ENCODE assay signal across 8 cellular contexts in genomic region chr9:114501786-114502682, GRCh38. TPM values are rescaled to one million over a fixed set of nuclear protein-coding genes. Genes with fewer than 3 reads are reported as not detected.
DNase-seq lines count a peak whose midpoint lies in the region; ATAC-seq and TF ChIP-seq lines count a peak whose summit lies in the region.

No MANE protein-coding gene starts in this region.

- H3K4me1 Mint-ChIP-seq in HFFc6 (ENCODE audit: low read depth) = peaks cover 33% of the 10 kb centered on the region

- peak overlapping the region; percentile 74; the same call in 1 of the 2 replicates for H3K27ac Mint-ChIP-seq in HFFc6

- H3K36me3 Mint-ChIP-seq in HFFc6 (ENCODE audit: low read depth) = no peaks in the 10 kb centered on the region

- peaks cover 0 to 6% of the 10 kb centered on the region in 2 donors for H3K4me1 ChIP-seq in gastrocnemius medialis
- peaks cover 0 to 23% (median 15%) of the 10 kb centered on the region in 4 donors for H3K4me1 ChIP-seq in tibial artery

- CTCF ChIA-PET in AG04450 (lab: Charles Lee) = interaction anchor here (0.9 to 3.9 kb wide), 4 partner anchors 14 to 151 kb away, joined by 3 to 14 read pairs (median 8); no protein-coding TSS in a partner anchor

- peaks cover 10% of the 10 kb centered on the region for H3K27me3 Mint-ChIP-seq in HFFc6 (ENCODE audit: insufficient read depth)

- in situ Hi-C loops in gastrocnemius medialis (cut with MboI; ENCODE audit: low sequenced_read_pairs in 4 of 4) = no loop called here

- H3K36me3 ChIP-seq in gastrocnemius medialis (no peaks in the 10 kb centered on the region), tibial artery (no peaks in the 10 kb centered on the region)

- TF ChIP-seq CTCF in AG04450 (IDR thresholded peaks at IDR 0.05; ENCODE audit: low read depth, low read length) (no peak), HFFc6 (IDR thresholded peaks at IDR 0.05) (no peak), gastrocnemius medialis (IDR thresholded peaks at IDR 0.05 in 4 of 5, conservative IDR thresholded peaks at IDR 0.05 in 1 of 5) (no peak), tibial artery (IDR thresholded peaks at IDR 0.05) (no peak)

- no peak for ATAC-seq in gastrocnemius medialis

- intact Hi-C loops in gastrocnemius medialis (cut with DNase I; ENCODE audit: low total_unique reads) (no loop called here), tibial artery (cut with DNase I; ENCODE audit: low total_unique reads) (loop anchor here (10.0 kb wide), 1 partner anchor 97 kb away; no protein-coding TSS in a partner anchor)

- no peaks in the 10 kb centered on the region; the same call in 1 of the 2 replicates for H3K9me3 ChIP-seq in AG04450 (ENCODE audit: control insufficient read depth, insufficient read depth, low read length)
- no peaks in the 10 kb centered on the region for H3K9me3 ChIP-seq in gastrocnemius medialis
- H3K9me3 ChIP-seq in tibial artery = no peaks in the 10 kb centered on the region

- DNase-seq in AG04450 (ENCODE audit: low read depth, low spot score) (no peak), HFFc6 (peak; percentile 79), amniotic epithelial cell (ENCODE audit: low read depth) (peak; percentile 49), left kidney (ENCODE audit: low read depth, low spot score) (peak; percentile 45), gastrocnemius medialis (no peak), germinal center (ENCODE audit: low spot score) (no peak), tibial artery (no peak), GDM1 (lab: John Stamatoyannopoulos, UW) (no peak)

- H3K27me3 ChIP-seq in AG04450 (ENCODE audit: control insufficient read depth, insufficient read depth, low read length) (peaks cover 12% of the 10 kb centered on the region), gastrocnemius medialis (peaks cover 38 to 42% (median 40%) of the 10 kb centered on the region in 3 donors), tibial artery (peaks cover 0 to 67% of the 10 kb centered on the region in 2 donors)

- H3K4me3 Mint-ChIP-seq in HFFc6 = peak overlapping the region; percentile 26

- H3K27ac ChIP-seq in AG04450 (ENCODE audit: low read depth, low read length) = peak overlapping the region; percentile 52
- H3K27ac ChIP-seq in gastrocnemius medialis = no peak overlapping the region
- H3K27ac ChIP-seq in tibial artery = no peak overlapping the region

- POLR2A ChIA-PET in AG04450 (lab: Yijun Ruan, JAX) = interaction anchor here (0.6 to 5.1 kb wide), 2 partner anchors 50 to 86 kb away, joined by 3 to 36 read pairs; partner anchors contain the start of gene ATP6V1G1

- H3K4me3 ChIP-seq in AG04450 (ENCODE audit: low read depth, low read length) = no peak overlapping the region
- H3K4me3 ChIP-seq in gastrocnemius medialis = no peak overlapping the region
- no peak overlapping the region for H3K4me3 ChIP-seq in tibial artery

- no peak for TF ChIP-seq POLR2A in gastrocnemius medialis (IDR thresholded peaks at IDR 0.05)

- no peaks in the 10 kb centered on the region for H3K9me3 Mint-ChIP-seq in HFFc6

RNA-seq across cellular contexts. Expression of gene WHRN, which starts 3.2 kb away (rescaled TPM):
- 1.1 and 1.2 TPM in 2 replicates for polyA plus RNA-seq in AG04450 (2011; rRNA removed)
- polyA minus RNA-seq in AG04450 (2011; rRNA and poly(A)+ RNA removed) = 0.92 and 1.4 TPM in 2 replicates
- total RNA-seq in HFFc6 (2021; fragmentation: NEBNext Ultra II Directional; extraction: Animal tissue kit (Norgen Biotek cat#: 25700)) = 1 to 10 TPM; 3.0 to 4.8 (median 3.6) TPM
- total RNA-seq in gastrocnemius medialis = under 1 TPM in 2 of 4 donors, not detected in 2; 0.16 to 0.18 TPM

Comparison
In these comparisons a context has a peak if more than half of its experiments do, and no peak if none do; other contexts are left out.
1. DNase-seq: peak in HFFc6 (single experiment), amniotic epithelial cell (single experiment) and left kidney (single experiment); none in AG04450 (single experiment), gastrocnemius medialis (0 of 2), germinal center (single experiment), tibial artery (0 of 2) and GDM1 (single experiment).